Comparison of ENCODE assay signal across 25 cellular contexts in the genomic region with DNA sequence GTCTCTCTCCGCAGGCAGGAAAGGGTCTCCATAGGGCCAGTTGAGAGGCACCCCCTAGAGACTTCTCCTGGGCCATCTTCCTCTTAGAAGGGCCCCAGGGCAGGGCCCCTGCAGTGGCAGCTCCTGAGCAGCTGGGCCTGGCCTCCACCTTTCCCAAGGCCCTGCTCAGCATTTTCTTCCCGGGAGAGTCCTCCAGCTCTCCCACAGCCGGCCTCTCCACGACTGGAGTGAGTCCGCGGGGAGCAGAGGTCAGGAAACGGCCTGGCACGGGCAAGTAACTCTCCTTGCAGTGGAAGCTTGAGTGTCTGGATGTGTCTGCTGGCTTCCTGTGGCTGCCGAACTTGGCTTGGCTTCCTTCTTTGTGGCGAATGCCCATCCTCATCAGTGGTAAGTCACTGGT. TPM values are rescaled to one million over a fixed set of nuclear protein-coding genes. Genes with fewer than 3 reads are reported as not detected.
"Had no signal": no experiment of that assay in that cellular context is flagged by ENCODE, and none has a peak within 500 bp of the region (broad histone marks: within the 10 kb centered on the region; RNA-seq: fewer than 3 reads in every experiment).

No MANE protein-coding gene starts in this region.

- H3K9me3 ChIP-seq: MG63, SJSA1 had no signal

- H3K27ac ChIP-seq: SJSA1, SK-N-MC had no signal

- DNase-seq: IMR-90, Karpas-422, KG1, MG63, NCI-H1092, NCI-H1105 treated with DMSO at 0.1 percent for 48 hours, NCI-H1417 treated with DMSO at 0.1 percent for 48 hours, NCI-H146, NCI-H1694 treated with DMSO at 0.1 percent for 48 hours, NCI-H1930, NCI-H2081, NCI-H2107, NCI-H2227 treated with DMSO at 0.1 percent for 48 hours, NCI-H524, NCI-H526 treated with DMSO at 0.1 percent for 48 hours, NCI-H748 treated with DMSO at 0.1 percent for 48 hours, Right ventricle myocardium superior, RPMI8226, SIG-M5 had no signal

- ATAC-seq: HepG2 had no signal

- H3K27me3 ChIP-seq: MG63, SJSA1 had no signal

- FAIRE-seq: HepG2, RCC 7860 had no signal

- H3K36me3 ChIP-seq: MG63, SJSA1 had no signal

- H3K4me1 ChIP-seq: SJSA1 had no signal

- H3K4me3 ChIP-seq: MG63, SJSA1, SK-N-MC had no signal

RNA-seq across cellular contexts. Expression of gene CXCR3, which starts 47.4 kb away (rescaled TPM):
- total RNA-seq: HT1080, IMR-90, NCI-H460, SJSA1 had no signal
- polyA plus RNA-seq: HepG2, IMR-90 had no signal

RNA-seq across cellular contexts. Expression of gene CXorf49, which starts 52.3 kb away (rescaled TPM):
- total RNA-seq: HepG2, HT1080, IMR-90, NCI-H460, Right ventricle myocardium superior, SJSA1 had no signal
- polyA plus RNA-seq: HepG2, IMR-90 had no signal
